ENCODE assay signal across 16 cellular contexts in genomic region chr11:117932426-117932825, GRCh38. TPM values are rescaled to one million over a fixed set of nuclear protein-coding genes. Genes with fewer than 3 reads are reported as not detected.
DNase-seq lines count a peak whose midpoint lies in the region; ATAC-seq and TF ChIP-seq lines count a peak whose summit lies in the region.
"Had no signal": no experiment of that assay in that cellular context is flagged by ENCODE, and none has a peak within 500 bp of the region (broad histone marks: within the 10 kb centered on the region; RNA-seq: fewer than 3 reads in every experiment).

No MANE protein-coding gene starts in this region.

- H4K20me1 ChIP-seq in Loucy (ENCODE audit: insufficient read depth, low read length, poor library complexity, severe bottlenecking) = no peaks in the 10 kb centered on the region

- no peak overlapping the region for H3K4me3 ChIP-seq in Loucy (ENCODE audit: low read length, poor library complexity, severe bottlenecking)
- H3K4me3 ChIP-seq: hepatocyte, left ventricle myocardium inferior, right lobe of liver had no signal

- no peaks in the 10 kb centered on the region for H3K79me2 ChIP-seq in Loucy (ENCODE audit: insufficient read depth, low read length)
- H3K79me2 ChIP-seq: hepatocyte had no signal

- peaks cover 67% of the 10 kb centered on the region for H3K4me1 ChIP-seq in Loucy (ENCODE audit: insufficient read depth, low read length, poor library complexity, severe bottlenecking)
- H3K4me1 ChIP-seq: right lobe of liver had no signal

- H3K4me2 ChIP-seq in Loucy (ENCODE audit: low read depth, low read length, poor library complexity, severe bottlenecking) = peak overlapping the region; percentile 86
- H3K4me2 ChIP-seq: hepatocyte had no signal

- no peak for ATAC-seq in HG02759 (IDR thresholded peaks at IDR 0.05; ENCODE audit: unreplicated experiment)
- ATAC-seq: right lobe of liver had no signal

- H3K36me3 Mint-ChIP-seq in T-helper 1 cell treated with Interleukin-12 subunit alpha and Interleukin-12 subunit beta and Interleukin-4 antibody, amounts not matched to agents 30 μg/mL and 1 μg/mL, for 36 hours (ENCODE audit: low read depth) = no peaks in the 10 kb centered on the region
- H3K36me3 Mint-ChIP-seq in chondrocyte (ENCODE audit: low read depth) = no peaks in the 10 kb centered on the region

- no peaks in the 10 kb centered on the region for H3K9me3 ChIP-seq in Loucy (ENCODE audit: insufficient read depth, low read depth, low read length)
- H3K9me3 ChIP-seq: left ventricle myocardium inferior, right lobe of liver had no signal

- H3K27me3 ChIP-seq in Loucy (ENCODE audit: insufficient read depth, low read length, poor library complexity, severe bottlenecking) = no peaks in the 10 kb centered on the region
- H3K27me3 ChIP-seq: hepatocyte, right lobe of liver had no signal

- TF ChIP-seq CTCF in Loucy (conservative IDR thresholded peaks at IDR 0.05; ENCODE audit: low read length) (no peak), chondrocyte (IDR thresholded peaks at IDR 0.05) (no peak)

- H2AFZ ChIP-seq in Loucy (ENCODE audit: low read length) = no peak overlapping the region
- H2AFZ ChIP-seq: hepatocyte had no signal

- H3K9me2 ChIP-seq in Loucy (replicated peaks; ENCODE audit: low read depth, low read length) = no peaks in the 10 kb centered on the region

- no peak for DNase-seq in T-helper 1 cell
- DNase-seq in chondrocyte (ENCODE audit: low spot score) = peak; percentile 65
- DNase-seq in posterior vena cava (ENCODE audit: low spot score) = peak; percentile 41
- no peak for DNase-seq in A172 (ENCODE audit: low spot score)
- DNase-seq in germinal center (ENCODE audit: low spot score) = no peak
- DNase-seq: activated T-cell treated with anti-CD3 and anti-CD28 coated beads for 4 hours, left ventricle myocardium inferior, MV-4-11, NCI-H2171 treated with DMSO at 0.1 percent for 48 hours had no signal

- peaks cover 1% of the 10 kb centered on the region for H3K27me3 Mint-ChIP-seq in T-helper 1 cell treated with Interleukin-12 subunit alpha and Interleukin-12 subunit beta and Interleukin-4 antibody, amounts not matched to agents 30 μg/mL and 1 μg/mL, for 36 hours (ENCODE audit: low read depth)
- H3K27me3 Mint-ChIP-seq in chondrocyte (ENCODE audit: low read depth) = peaks cover 21% of the 10 kb centered on the region

- H3K4me3 Mint-ChIP-seq in T-helper 1 cell treated with Interleukin-12 subunit alpha and Interleukin-12 subunit beta and Interleukin-4 antibody, amounts not matched to agents 30 μg/mL and 1 μg/mL, for 36 hours = peak overlapping the region; percentile 2
- H3K4me3 Mint-ChIP-seq in chondrocyte (ENCODE audit: unreplicated experiment) = no peak overlapping the region

- no peaks in the 10 kb centered on the region for H3K9me3 Mint-ChIP-seq in T-helper 1 cell treated with Interleukin-12 subunit alpha and Interleukin-12 subunit beta and Interleukin-4 antibody, amounts not matched to agents 30 μg/mL and 1 μg/mL, for 36 hours
- H3K9me3 Mint-ChIP-seq in chondrocyte (ENCODE audit: low read depth) = no peaks in the 10 kb centered on the region

- peaks cover 44% of the 10 kb centered on the region for H3K4me1 Mint-ChIP-seq in T-helper 1 cell treated with Interleukin-12 subunit alpha and Interleukin-12 subunit beta and Interleukin-4 antibody, amounts not matched to agents 30 μg/mL and 1 μg/mL, for 36 hours (ENCODE audit: low read depth)
- peaks cover 11% of the 10 kb centered on the region for H3K4me1 Mint-ChIP-seq in chondrocyte (ENCODE audit: low read depth)

- peak overlapping the region; percentile 77 for H3K27ac Mint-ChIP-seq in T-helper 1 cell treated with Interleukin-12 subunit alpha and Interleukin-12 subunit beta and Interleukin-4 antibody, amounts not matched to agents 30 μg/mL and 1 μg/mL, for 36 hours
- no peak overlapping the region for H3K27ac Mint-ChIP-seq in chondrocyte (ENCODE audit: unreplicated experiment)

- peaks cover 7% of the 10 kb centered on the region; the same call in 1 of the 2 replicates for H3F3A ChIP-seq in Loucy (ENCODE audit: low read depth)

- H3K9ac ChIP-seq in Loucy (ENCODE audit: low read depth, low read length, poor library complexity, severe bottlenecking) = peak overlapping the region; percentile 75

- H3K36me3 ChIP-seq in Loucy (ENCODE audit: insufficient read depth, low read length) = no peaks in the 10 kb centered on the region
- H3K36me3 ChIP-seq: left ventricle myocardium inferior, right lobe of liver had no signal

- intact Hi-C loops in posterior vena cava (cut with DNase I) = no loop called here

RNA-seq across cellular contexts. Expression of gene TMPRSS13, which starts 3.2 kb away (rescaled TPM):
- not detected in 3 replicates for total RNA-seq in chondrocyte
- under 1 TPM; 0.24 to 0.37 TPM for total RNA-seq in posterior vena cava
- total RNA-seq in A172 (2014; rRNA removed; shearing (Covaris generic)) = not detected in 2 replicates
- total RNA-seq: dermis microvascular lymphatic vessel endothelial cell, left ventricle myocardium inferior had no signal

RNA-seq across cellular contexts. Expression of gene IL10RA, which starts 53.8 kb away (rescaled TPM):
- 0.12 to 0.77 TPM in 2 of 3 replicates, not detected in the other for total RNA-seq in chondrocyte
- total RNA-seq in posterior vena cava = 10 to 100 TPM; 12.1 to 28.3 TPM
- 0.12 TPM in 1 of 2 replicates, not detected in the other for total RNA-seq in A172 (2014; rRNA removed; shearing (Covaris generic))
- total RNA-seq: dermis microvascular lymphatic vessel endothelial cell, SK-MEL-5 had no signal

RNA-seq across cellular contexts. Expression of gene FXYD6, which starts 56.0 kb away (rescaled TPM):
- total RNA-seq in chondrocyte = 0.53 to 3.0 TPM (median 2.8 TPM) in 3 replicates
- 100 to 1,000 TPM in 1 of 2 donors, 10 to 100 TPM in 1; 62.8 to 107 TPM for total RNA-seq in posterior vena cava
- 2.1 and 2.9 TPM in 2 replicates for total RNA-seq in A172 (2014; rRNA removed; shearing (Covaris generic))

Comparison
In these comparisons a context has a peak if more than half of its experiments do, and no peak if none do; other contexts are left out.
1. DNase-seq: peak in chondrocyte (single experiment) and posterior vena cava (single experiment); none in T-helper 1 cell (0 of 5), A172 (single experiment) and germinal center (single experiment).
2. RNA of gene FXYD6, which starts 56.0 kb away (total RNA-seq): 62.8 to 107 TPM in posterior vena cava; 0.53 to 3.0 TPM in chondrocyte and 2.1 to 2.9 TPM in A172; every median in the first group is over 10 times any median in the second.